ENCODE assay signal across 26 cellular contexts in genomic region chr1:237788069-237788468, GRCh38.
"Had no signal": no experiment of that assay in that cellular context is flagged by ENCODE, and none has a peak within 500 bp of the region (broad histone marks: within the 10 kb centered on the region; RNA-seq: fewer than 3 reads in every experiment).

No MANE protein-coding gene starts in this region.

- H3K9me3 Mint-ChIP-seq: natural killer cell, type B pancreatic cell had no signal

- ATAC-seq: left cardiac atrium; left lung; lower lobe of right lung; natural killer cell; pancreas; right cardiac atrium; sciatic nerve; stimulated activated naive B cell treated with anti-CD40 and anti-IgM and Interleukin-4, amounts not matched to agents 10 μg/mL and 1 μg/mL and 100 μg/mL, for 72 hours; stimulated activated naive CD8-positive, alpha-beta T cell treated with anti-CD3 and anti-CD28 coated beads, Interleukin-15, Interleukin-2, amounts not matched to agents 100 U/mL and 50 U/mL, for 24 hours had no signal

- DNase-seq: hippocampal formation; kidney glomerular epithelial cell; left cardiac atrium; left lung; lower lobe of right lung; mammary epithelial cell; mesenchymal stem cell; naive B cell; natural killer cell; nucleus accumbens; pancreas; posterior cingulate gyrus; retina; right cardiac atrium; stimulated activated CD4-positive, alpha-beta T cell treated with anti-CD3 and anti-CD28 coated beads, Interleukin-12 subunit alpha, Interleukin-12 subunit beta, amount 100 ng/mL, for 4 hours; stimulated activated CD4-positive, alpha-beta T cell treated with anti-CD3 and anti-CD28 coated beads, Interleukin-15, amount 100 ng/mL, for 24 hours; stimulated activated CD4-positive, alpha-beta T cell treated with anti-CD3 and anti-CD28 coated beads, Interleukin-2, amount 100 ng/mL, for 24 hours; stimulated activated CD4-positive, alpha-beta T cell treated with anti-CD3 and anti-CD28 coated beads, Interleukin-4, amount 100 ng/mL, for 1 hour; stimulated activated naive B cell treated with anti-CD40 and anti-IgM and Interleukin-4, amounts not matched to agents 10 μg/mL and 1 μg/mL and 100 μg/mL, for 72 hours; stimulated activated naive CD8-positive, alpha-beta T cell treated with anti-CD3 and anti-CD28 coated beads, Interleukin-15, Interleukin-2, amounts not matched to agents 100 U/mL and 50 U/mL, for 24 hours; stomach; testis; tibial artery had no signal

- H3K4me3 Mint-ChIP-seq: naive B cell; natural killer cell; stimulated activated naive B cell treated with anti-CD40 and anti-IgM and Interleukin-4, amounts not matched to agents 10 μg/mL and 1 μg/mL and 100 μg/mL, for 72 hours; type B pancreatic cell had no signal

- H3K27ac Mint-ChIP-seq: naive B cell; natural killer cell; stimulated activated naive B cell treated with anti-CD40 and anti-IgM and Interleukin-4, amounts not matched to agents 10 μg/mL and 1 μg/mL and 100 μg/mL, for 72 hours; type B pancreatic cell had no signal

- FAIRE-seq: keratinocyte, pancreas had no signal

- H3K4me1 Mint-ChIP-seq: naive B cell; stimulated activated naive B cell treated with anti-CD40 and anti-IgM and Interleukin-4, amounts not matched to agents 10 μg/mL and 1 μg/mL and 100 μg/mL, for 72 hours had no signal

- H3K36me3 Mint-ChIP-seq: naive B cell; stimulated activated naive B cell treated with anti-CD40 and anti-IgM and Interleukin-4, amounts not matched to agents 10 μg/mL and 1 μg/mL and 100 μg/mL, for 72 hours; type B pancreatic cell had no signal

- H3K27me3 Mint-ChIP-seq: stimulated activated naive B cell treated with anti-CD40 and anti-IgM and Interleukin-4, amounts not matched to agents 10 μg/mL and 1 μg/mL and 100 μg/mL, for 72 hours; type B pancreatic cell had no signal
